ENCODE assay signal across 10 cellular contexts in genomic region chr6:148343028-148343374, GRCh38. TPM values are rescaled to one million over a fixed set of nuclear protein-coding genes. Genes with fewer than 3 reads are reported as not detected.
DNase-seq lines count a peak whose midpoint lies in the region; ATAC-seq and TF ChIP-seq lines count a peak whose summit lies in the region.
"Had no signal": no experiment of that assay in that cellular context is flagged by ENCODE, and none has a peak within 500 bp of the region (broad histone marks: within the 10 kb centered on the region; RNA-seq: fewer than 3 reads in every experiment).

No MANE protein-coding gene starts in this region.

- H3K4me3 ChIP-seq in brain microvascular endothelial cell (ENCODE audit: low read depth, low read length) = peak overlapping the region; percentile 80
- H3K4me3 ChIP-seq in lung = peak overlapping the region; percentile 83
- H3K4me3 ChIP-seq in thyroid gland (replicated peaks in 1 of 3) = peak overlapping the region; percentile 64 to 76 (median 72)

- DNase-seq in activated CD8-positive, alpha-beta memory T cell treated with anti-CD3 and anti-CD28 coated beads, Interleukin-2, amount 10 ng/mL, durations not matched to agents 7 days and 5 days = no peak
- DNase-seq in activated CD8-positive, alpha-beta memory T cell treated with anti-CD3 and anti-CD28 coated beads, Interleukin-2, amount 50 U/mL, for 48 hours = no peak
- DNase-seq in brain microvascular endothelial cell (no peak), lung (ENCODE audit: low spot score) (no peak), thyroid gland (peak in 1 of 2 donors; percentile 40), GM10266 (ENCODE audit: extremely low spot score) (no peak), NCI-H1436 (lab: John Stamatoyannopoulos, UW) (no peak)
- DNase-seq in stimulated activated CD4-positive, alpha-beta T cell treated with anti-CD3 and anti-CD28 coated beads, Interleukin-2, amount 100 ng/mL, for 24 hours = no peak
- DNase-seq: activated CD8-positive, alpha-beta memory T cell treated with anti-CD3 and anti-CD28 coated beads, Interleukin-2, amount 50 U/mL, for 4 hours; COR-L47 had no signal

- WGBS in lung, 2 donors = 2 to 3% methylated on average over 34 of the region's 34 CpGs
- WGBS in thyroid gland, 2 donors = 2 to 3% methylated on average over 18 to 22 of the region's 34 CpGs

- in situ Hi-C loops in brain microvascular endothelial cell (cut with HindIII; ENCODE audit: low pct_ligation_motif_present, low sequenced_read_pairs) = no loop called here

- H3K36me3 Mint-ChIP-seq in activated CD8-positive, alpha-beta memory T cell treated with anti-CD3 and anti-CD28 coated beads, Interleukin-2, amount 10 ng/mL, durations not matched to agents 7 days and 5 days = peaks cover 2% of the 10 kb centered on the region

- peak overlapping the region; percentile 9 for H3K4me3 Mint-ChIP-seq in activated CD8-positive, alpha-beta memory T cell treated with anti-CD3 and anti-CD28 coated beads, Interleukin-2, amount 10 ng/mL, durations not matched to agents 7 days and 5 days

- no peaks in the 10 kb centered on the region for H3K9me3 Mint-ChIP-seq in activated CD8-positive, alpha-beta memory T cell treated with anti-CD3 and anti-CD28 coated beads, Interleukin-2, amount 10 ng/mL, durations not matched to agents 7 days and 5 days (ENCODE audit: low read depth)

- H3K27me3 ChIP-seq in brain microvascular endothelial cell (replicated peaks) (no peaks in the 10 kb centered on the region), lung (ENCODE audit: control insufficient read depth, insufficient read depth) (no peaks in the 10 kb centered on the region), thyroid gland (no peaks in the 10 kb centered on the region)

- TF ChIP-seq CTCF in brain microvascular endothelial cell (IDR thresholded peaks at IDR 0.05; ENCODE audit: low read depth, low read length, missing control alignments) (no peak), lung (IDR thresholded peaks at IDR 0.05; ENCODE audit: control extremely low read depth, extremely low read depth) (no peak), thyroid gland (IDR thresholded peaks at IDR 0.05) (no peak), GM10266 (IDR thresholded peaks at IDR 0.05; ENCODE audit: control insufficient read depth, insufficient read depth, low read depth, missing control alignments) (no peak)

- intact Hi-C loops in thyroid gland (cut with DNase I) = loop anchor here (10.0 kb wide), 1 partner anchor 122 kb away; no protein-coding TSS in a partner anchor

- H3K4me1 ChIP-seq in lung (ENCODE audit: control insufficient read depth in 2 of 2, insufficient read depth in 2 of 2, low read length in 2 of 2) = peaks cover 3 to 7% of the 10 kb centered on the region in 2 donors
- peaks cover 41 to 49% of the 10 kb centered on the region in 2 donors for H3K4me1 ChIP-seq in thyroid gland

- peak in 1 of 2 donors; percentile 2 for TF ChIP-seq POLR2A in thyroid gland (IDR thresholded peaks at IDR 0.05)

- peaks cover 63% of the 10 kb centered on the region for H3K27me3 Mint-ChIP-seq in activated CD8-positive, alpha-beta memory T cell treated with anti-CD3 and anti-CD28 coated beads, Interleukin-2, amount 10 ng/mL, durations not matched to agents 7 days and 5 days

- no peak for ATAC-seq in activated CD8-positive, alpha-beta memory T cell treated with anti-CD3 and anti-CD28 coated beads, Interleukin-2, amount 10 ng/mL, durations not matched to agents 7 days and 5 days
- ATAC-seq in lung (ENCODE audit: insufficient read depth, low FRiP score) = no peak

- H3K36me3 ChIP-seq in brain microvascular endothelial cell (replicated peaks) (peaks cover under 1% of the 10 kb centered on the region), lung (ENCODE audit: control insufficient read depth in 2 of 2, insufficient read depth in 2 of 2, low read length in 2 of 2) (no peaks in the 10 kb centered on the region), thyroid gland (no peaks in the 10 kb centered on the region)

- H3K27ac ChIP-seq in brain microvascular endothelial cell (peak overlapping the region; percentile 4), lung (ENCODE audit: low read depth in 1 of 2, low read length in 1 of 2) (peak overlapping the region; percentile 85 to 97), thyroid gland (peak overlapping the region; percentile 95 to 97 (median 96))

- no peak overlapping the region for H3K27ac Mint-ChIP-seq in activated CD8-positive, alpha-beta memory T cell treated with anti-CD3 and anti-CD28 coated beads, Interleukin-2, amount 10 ng/mL, durations not matched to agents 7 days and 5 days

- H3K9me3 ChIP-seq in lung (ENCODE audit: control insufficient read depth in 2 of 2, insufficient read depth in 1 of 2, low read length in 1 of 2) = no peaks in the 10 kb centered on the region
- no peaks in the 10 kb centered on the region for H3K9me3 ChIP-seq in thyroid gland

- CTCF ChIA-PET in activated CD8-positive, alpha-beta memory T cell treated with anti-CD3 and anti-CD28 coated beads, Interleukin-2, amount 10 ng/mL, durations not matched to agents 7 days and 5 days (lab: Charles Lee) = no interaction called here

- peaks cover 7% of the 10 kb centered on the region for H3K4me1 Mint-ChIP-seq in activated CD8-positive, alpha-beta memory T cell treated with anti-CD3 and anti-CD28 coated beads, Interleukin-2, amount 10 ng/mL, durations not matched to agents 7 days and 5 days

RNA-seq across cellular contexts. Expression of gene SASH1, which starts 0.4 kb away (rescaled TPM):
- total RNA-seq in activated CD8-positive, alpha-beta memory T cell treated with anti-CD3 and anti-CD28 coated beads, Interleukin-2, amount 10 ng/mL, durations not matched to agents 7 days and 5 days = under 1 TPM; 0.03 to 0.47 TPM
- total RNA-seq in lung = 100 to 1,000 TPM in 1 of 2 donors, 10 to 100 TPM in 1; 64.5 to 114 TPM
- 10 to 100 TPM; 18.8 to 19.9 TPM for polyA plus RNA-seq in lung
- total RNA-seq in thyroid gland = 100 to 1,000 TPM; 154 to 235 (median 190) TPM

Comparison
In these comparisons a context has a peak if more than half of its experiments do, and no peak if none do; other contexts are left out.
1. H3K27ac ChIP-seq: peak in every context shown above with its lines; median percentile 96 in thyroid gland; 91 in lung; 4 in brain microvascular endothelial cell.
2. RNA of gene SASH1, which starts 0.4 kb away (total RNA-seq): 154 to 235 TPM in thyroid gland and 64.5 to 114 TPM in lung; 0.03 to 0.47 TPM in activated CD8-positive, alpha-beta memory T cell treated with anti-CD3 and anti-CD28 coated beads, Interleukin-2, amount 10 ng/mL, durations not matched to agents 7 days and 5 days; every median in the first group is over 10 times any median in the second.
3. Peak in every context shown above with its lines, with median percentiles within 50 percentile points of each other: H3K4me3 ChIP-seq.